8 cellular contexts compared by ENCODE assay signal in genomic region chr1:13813398-13814012, GRCh38.
DNase-seq lines count a peak whose midpoint lies in the region; ATAC-seq and TF ChIP-seq lines count a peak whose summit lies in the region.

No MANE protein-coding gene starts in this region.

- intact Hi-C loops in head of caudate nucleus (cut with DNase I): no loop called here

- peak; percentile 20 for DNase-seq in Ammon's horn (ENCODE audit: low spot score)
- DNase-seq in activated T-cell treated with anti-CD3 and anti-CD28 coated beads, Interleukin-2, amount 50 U/mL, for 48 hours: peak; percentile 71 to 74
- DNase-seq in head of caudate nucleus: peak in 25 of 42 donors; percentile 19 to 73 (median 42)
- DNase-seq in stimulated activated CD4-positive, alpha-beta T cell treated with anti-CD3 and anti-CD28 coated beads, Interleukin-1b, Interleukin-23, amount 100 ng/mL, for 24 hours (ENCODE audit: low read depth in 4 of 4, low spot score in 1 of 4): peak; percentile 17 to 54 (median 38)
- DNase-seq in COR-L47 (lab: John Stamatoyannopoulos, UW): no peak
- DNase-seq in inferior parietal cortex (ENCODE audit: extremely low spot score): no peak

- no peak for ATAC-seq in HG02973 (IDR thresholded peaks at IDR 0.05; ENCODE audit: unreplicated experiment)

- TF ChIP-seq CTCF in LNCAP (IDR thresholded peaks at IDR 0.05): peak; percentile 56

Comparison
In these comparisons a context has a peak if more than half of its experiments do, and no peak if none do; other contexts are left out.
1. DNase-seq: peak in Ammon's horn (single experiment), activated T-cell treated with anti-CD3 and anti-CD28 coated beads, Interleukin-2, amount 50 U/mL, for 48 hours (2 of 2), head of caudate nucleus (25 of 42) and stimulated activated CD4-positive, alpha-beta T cell treated with anti-CD3 and anti-CD28 coated beads, Interleukin-1b, Interleukin-23, amount 100 ng/mL, for 24 hours (4 of 4); none in COR-L47 (single experiment) and inferior parietal cortex (single experiment).